ENCODE assay signal across 8 cellular contexts in genomic region chr17:21284319-21285163, GRCh38. TPM values are rescaled to one million over a fixed set of nuclear protein-coding genes. Genes with fewer than 3 reads are reported as not detected.
DNase-seq lines count a peak whose midpoint lies in the region; ATAC-seq, FAIRE-seq and TF ChIP-seq lines count a peak whose summit lies in the region.

TSS of gene MAP2K3 (plus strand) at chr17:21284711. CDS start at chr17:21284921, 210 bp downstream.

- TF ChIP-seq CTCF in D721Med (IDR thresholded peaks at IDR 0.05; ENCODE audit: insufficient read depth, missing control alignments) (no peak), epithelial cell of esophagus (IDR thresholded peaks at IDR 0.05; ENCODE audit: insufficient read depth, low read depth, low read length, missing control alignments) (no peak), mucosa of descending colon (IDR thresholded peaks at IDR 0.05) (no peak)

- peaks cover 4% of the 10 kb centered on the region for H3K36me3 ChIP-seq in mucosa of descending colon (ENCODE audit: low read depth)

- peak within 1 kb of the TSS; percentile 74 for H3K4me3 ChIP-seq in epithelial cell of esophagus (ENCODE audit: low read length)
- H3K4me3 ChIP-seq in mucosa of descending colon = peak within 1 kb of the TSS; percentile 94

- no peak for FAIRE-seq in D721Med (lab: Jason Lieb, UNC)

- DNase-seq in D721Med (ENCODE audit: insufficient read length, low spot score) (peak; percentile 97), HuH-7.5 (ENCODE audit: low spot score) (peak; percentile 94), OCI-M1 (lab: John Stamatoyannopoulos, UW) (peak; percentile 99), activated T-cell treated with anti-CD3 and anti-CD28 coated beads for 24 hours (ENCODE audit: low read depth) (peak; percentile 96), epithelial cell of esophagus (ENCODE audit: low read depth) (peak; percentile 100), mucosa of descending colon (peak; percentile 99 to 100 (median 99))
- DNase-seq in stimulated activated CD8-positive, alpha-beta memory T cell treated with anti-CD3 and anti-CD28 coated beads, Interleukin-4, amount 100 ng/mL, for 24 hours (ENCODE audit: low read depth) = peak; percentile 97

- ATAC-seq in GM21526 (IDR thresholded peaks at IDR 0.05; ENCODE audit: low FRiP score, unreplicated experiment) (peak; percentile 74), mucosa of descending colon (peak; percentile 68)

- H3K4me1 ChIP-seq in mucosa of descending colon (ENCODE audit: low read depth) = peaks cover 35% of the 10 kb centered on the region

- intact Hi-C loops in mucosa of descending colon (cut with DNase I, micrococcal nuclease) = loop anchor here in 1 of 2 donors (10.0 kb wide), 1 partner anchor 170 kb away; no protein-coding TSS in a partner anchor

- no peaks in the 10 kb centered on the region for H3K9me3 ChIP-seq in mucosa of descending colon

RNA-seq across cellular contexts. Expression of gene MAP2K3, which starts in this region (rescaled TPM):
- total RNA-seq in mucosa of descending colon = 10 to 100 TPM; 46.0 to 75.5 (median 67.1) TPM

Comparison
In these comparisons a context has a peak if more than half of its experiments do, and no peak if none do; other contexts are left out.
1. Peak in every context shown above with its lines: DNase-seq, ATAC-seq and H3K4me3 ChIP-seq.